15 cellular contexts compared by ENCODE assay signal in the genomic region with DNA sequence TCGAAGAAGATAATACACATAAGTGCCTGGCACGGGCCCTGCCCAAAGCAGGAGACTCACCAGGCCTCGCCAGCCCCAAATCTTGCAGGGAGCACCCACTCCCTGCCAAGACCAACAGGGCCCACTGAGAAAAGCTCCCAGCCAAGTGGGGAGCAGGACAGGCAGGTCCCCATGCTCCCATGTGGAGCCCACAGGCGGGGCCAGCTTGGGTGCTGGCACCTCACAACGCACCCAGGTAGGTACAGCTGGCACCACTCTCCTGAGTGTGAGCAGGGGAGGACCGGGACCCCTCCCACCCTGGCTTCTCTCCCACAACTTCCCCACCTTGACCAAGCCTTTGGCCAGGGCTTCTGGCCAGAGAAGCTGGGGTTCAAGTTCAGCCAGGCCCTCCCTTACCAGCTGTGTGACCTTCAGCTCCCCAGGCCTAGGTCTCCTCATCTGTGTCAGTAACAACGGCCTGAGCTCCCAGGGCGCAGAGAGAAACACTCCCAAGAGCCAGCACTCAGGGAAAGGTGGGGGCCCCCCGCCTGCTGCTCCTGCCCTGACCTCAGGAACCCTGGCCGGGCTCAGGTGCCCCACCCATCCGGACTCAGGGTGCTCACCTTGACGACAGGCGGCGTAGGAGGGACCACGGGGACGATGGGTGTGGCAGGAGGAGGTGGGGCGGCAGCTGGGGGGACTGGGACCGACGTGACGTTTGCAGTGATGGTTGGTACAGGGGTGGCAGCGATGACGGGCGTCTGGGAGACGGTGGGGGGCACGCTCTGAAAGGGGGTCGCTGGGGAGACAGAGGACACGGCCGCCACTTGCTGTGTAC. TPM values are rescaled to one million over a fixed set of nuclear protein-coding genes. Genes with fewer than 3 reads are reported as not detected.
DNase-seq lines count a peak whose midpoint lies in the region; ATAC-seq and TF ChIP-seq lines count a peak whose summit lies in the region.
"Had no signal": no experiment of that assay in that cellular context is flagged by ENCODE, and none has a peak within 500 bp of the region (broad histone marks: within the 10 kb centered on the region; RNA-seq: fewer than 3 reads in every experiment).

No MANE protein-coding gene starts in this region.

- H3K4me3 ChIP-seq in adrenal gland: no peak overlapping the region
- H3K4me3 ChIP-seq in osteoblast (ENCODE audit: insufficient read depth, low read length): no peak overlapping the region
- H3K4me3 ChIP-seq in tibial nerve: no peak overlapping the region
- H3K4me3 ChIP-seq: SJSA1 had no signal

- H3K4me2 ChIP-seq in osteoblast (ENCODE audit: insufficient read depth, low read length): no peak overlapping the region

- H3K4me1 ChIP-seq in adrenal gland (replicated peaks in 1 of 2): peaks cover 11 to 19% of the 10 kb centered on the region in 2 donors
- H3K4me1 ChIP-seq in osteoblast (ENCODE audit: insufficient read depth, low read length): no peaks in the 10 kb centered on the region
- H3K4me1 ChIP-seq in tibial nerve: peaks cover 0 to 31% (median 5%) of the 10 kb centered on the region in 4 donors
- H3K4me1 ChIP-seq: SJSA1 had no signal

- H3K9me3 ChIP-seq in adrenal gland (replicated peaks in 1 of 3) (no peaks in the 10 kb centered on the region), osteoblast (ENCODE audit: low read depth, low read length) (no peaks in the 10 kb centered on the region), tibial nerve (no peaks in the 10 kb centered on the region)
- H3K9me3 ChIP-seq: SJSA1 had no signal

- DNase-seq in adrenal gland (no peak), left ventricle myocardium superior (peak; percentile 22), osteoblast (ENCODE audit: insufficient read length, low spot score, missing footprints) (peak; percentile 83), tibial nerve (ENCODE audit: low spot score in 2 of 2) (no peak), DMS79 (lab: John Stamatoyannopoulos, UW) (no peak), retina (no peak), NCI-H2227 treated with DMSO at 0.1 percent for 48 hours (lab: John Stamatoyannopoulos, UW) (no peak)
- DNase-seq: CD4-positive, alpha-beta T cell; H7; NCI-H1105; NCI-H187; NCI-H446; NCI-H69; RPMI8226 had no signal

- H3K27ac ChIP-seq in adrenal gland (peak overlapping the region in 3 of 5 donors; percentile 8 to 38 (median 15)), osteoblast (ENCODE audit: low read depth, low read length) (no peak overlapping the region), tibial nerve (peak overlapping the region; percentile 1 to 74 (median 48))
- H3K27ac ChIP-seq: SJSA1 had no signal

- H3K79me2 ChIP-seq in osteoblast (ENCODE audit: insufficient read depth, low read length): peaks cover 22% of the 10 kb centered on the region

- TF ChIP-seq CTCF in adrenal gland (IDR thresholded peaks at IDR 0.05) (no peak), osteoblast (IDR thresholded peaks at IDR 0.05; ENCODE audit: extremely low read depth, low read depth, low read length) (no peak), tibial nerve (IDR thresholded peaks at IDR 0.05) (no peak)

- no peaks in the 10 kb centered on the region for H3K27me3 ChIP-seq in adrenal gland
- no peaks in the 10 kb centered on the region for H3K27me3 ChIP-seq in osteoblast (ENCODE audit: insufficient read depth, low read length)
- H3K27me3 ChIP-seq in tibial nerve: no peaks in the 10 kb centered on the region
- H3K27me3 ChIP-seq: SJSA1 had no signal

- H3K36me3 ChIP-seq in adrenal gland (replicated peaks in 1 of 2) (peaks cover 0 to 79% of the 10 kb centered on the region in 2 donors), osteoblast (ENCODE audit: insufficient read depth, low read length) (peaks cover 50% of the 10 kb centered on the region), tibial nerve (peaks cover 0 to 90% (median 42%) of the 10 kb centered on the region in 3 donors)

- TF ChIP-seq POLR2A in adrenal gland (IDR thresholded peaks at IDR 0.05): no peak
- no peak for TF ChIP-seq POLR2A in tibial nerve (IDR thresholded peaks at IDR 0.05)

- peaks cover 30% of the 10 kb centered on the region for H4K20me1 ChIP-seq in osteoblast (ENCODE audit: insufficient read depth, low read length)

- TF ChIP-seq EP300 in tibial nerve (IDR thresholded peaks at IDR 0.05): no peak

- WGBS in adrenal gland, 4 donors: 89 to 97% (median 92%) methylated on average over 18 to 28 of the region's 28 CpGs
- WGBS in tibial nerve, 2 donors: 86 to 87% methylated on average over 28 of the region's 28 CpGs

- no peak for ATAC-seq in left ventricle myocardium superior

- intact Hi-C loops in adrenal gland (cut with DNase I): loop anchor here in 1 of 2 donors (10.0 kb wide), 1 partner anchor 385 kb away; no protein-coding TSS in a partner anchor
- intact Hi-C loops in left ventricle myocardium superior (cut with micrococcal nuclease): no loop called here

- no peak overlapping the region for H2AFZ ChIP-seq in osteoblast (ENCODE audit: low read length)

RNA-seq across cellular contexts. Expression of a gene that starts 17.8 kb away (rescaled TPM):
- 10 to 100 TPM; 16.0 to 73.1 (median 24.1) TPM for total RNA-seq in adrenal gland
- polyA plus RNA-seq in adrenal gland: 10 to 100 TPM in 2 of 3 donors, 1 to 10 TPM in 1; 8.4 to 18.1 (median 10.4) TPM
- 28.7 TPM for total RNA-seq in left ventricle myocardium superior
- 6.9 and 10.9 TPM in 2 replicates for total RNA-seq in osteoblast
- 10 to 100 TPM; 61.6 to 70.8 (median 65.3) TPM for total RNA-seq in tibial nerve

RNA-seq across cellular contexts. Expression of a gene that starts 24.7 kb away (rescaled TPM):
- 10 to 100 TPM; 14.7 to 70.6 (median 29.1) TPM for total RNA-seq in adrenal gland
- 10 to 100 TPM; 18.2 to 22.4 (median 20.0) TPM for polyA plus RNA-seq in adrenal gland
- total RNA-seq in left ventricle myocardium superior: 4.7 TPM
- 23.0 and 26.1 TPM in 2 replicates for total RNA-seq in osteoblast
- total RNA-seq in tibial nerve: 10 to 100 TPM in 3 of 4 donors, 1 to 10 TPM in 1; 9.2 to 28.2 (median 13.7) TPM

RNA-seq across cellular contexts. Expression of a gene that starts 57.9 kb away (rescaled TPM):
- total RNA-seq in adrenal gland (10 to 100 TPM; 21.5 to 96.2 (median 33.5) TPM), left ventricle myocardium superior (6.1 TPM), osteoblast (8.0 and 8.8 TPM in 2 replicates), tibial nerve (10 to 100 TPM; 10.3 to 20.1 (median 13.1) TPM)
- 10 to 100 TPM; 19.7 to 46.7 (median 35.3) TPM for polyA plus RNA-seq in adrenal gland

Comparison
In these comparisons a context has a peak if more than half of its experiments do, and no peak if none do; other contexts are left out.
1. DNase-seq: peak in left ventricle myocardium superior (single experiment) and osteoblast (single experiment); none in adrenal gland (0 of 7), tibial nerve (0 of 2), DMS79 (single experiment), retina (single experiment) and NCI-H2227 treated with DMSO at 0.1 percent for 48 hours (single experiment).